ENCODE assay signal across 8 cellular contexts in genomic region chr20:37346526-37347346, GRCh38. TPM values are rescaled to one million over a fixed set of nuclear protein-coding genes. Genes with fewer than 3 reads are reported as not detected.
DNase-seq lines count a peak whose midpoint lies in the region; ATAC-seq lines count a peak whose summit lies in the region.

No MANE protein-coding gene starts in this region.

- H3K79me2 ChIP-seq in GM23248 (ENCODE audit: insufficient read depth) = peaks cover 54% of the 10 kb centered on the region

- no peaks in the 10 kb centered on the region for H3K36me3 ChIP-seq in GM23248 (ENCODE audit: low read depth)

- peaks cover 24% of the 10 kb centered on the region; the same call in 1 of the 2 replicates for H3K4me1 ChIP-seq in GM23248 (ENCODE audit: insufficient read depth)

- peaks cover 20% of the 10 kb centered on the region; the same call in 1 of the 2 replicates for H3F3A ChIP-seq in GM23248 (ENCODE audit: insufficient read depth)

- no peak for ATAC-seq in activated T-helper 17 cell treated with anti-CD3 and anti-CD28 coated beads, Interleukin-2, amount 50 U/mL, for 72 hours (replicated peaks)
- ATAC-seq in stimulated activated effector memory CD8-positive, alpha-beta T cell treated with anti-CD3 and anti-CD28 coated beads, Interleukin-12 subunit alpha, Interleukin-12 subunit beta, amount 100 ng/mL, for 72 hours = no peak

- H3K4me2 ChIP-seq in GM23248 (ENCODE audit: unreplicated experiment) = peak overlapping the region; percentile 86

- H3K4me3 Mint-ChIP-seq in activated T-helper 17 cell treated with anti-CD3 and anti-CD28 coated beads, Interleukin-2, amount 50 U/mL, for 72 hours = peak overlapping the region; percentile 46
- H3K4me3 Mint-ChIP-seq in stimulated activated effector memory CD8-positive, alpha-beta T cell treated with anti-CD3 and anti-CD28 coated beads, Interleukin-12 subunit alpha, Interleukin-12 subunit beta, amount 100 ng/mL, for 72 hours = peak overlapping the region; percentile 48

- H3K27me3 Mint-ChIP-seq in activated T-helper 17 cell treated with anti-CD3 and anti-CD28 coated beads, Interleukin-2, amount 50 U/mL, for 72 hours = no peaks in the 10 kb centered on the region

- WGBS in GM23248 (ENCODE audit: low coverage in 1 of 2, low lambda C conversion rate in 2 of 2, missing lambda C conversion rate in 2 of 2), 2 experiments = 4 to 9% methylated on average over 8 to 22 of the region's 22 CpGs

- H3K27ac ChIP-seq in GM23248 = no peak overlapping the region

- H3K9me2 ChIP-seq in GM23248 (ENCODE audit: insufficient read depth) = no peaks in the 10 kb centered on the region

- H3K9me3 ChIP-seq in GM23248 (ENCODE audit: low read depth) = no peaks in the 10 kb centered on the region
- no peaks in the 10 kb centered on the region for H3K9me3 ChIP-seq in iPS-18c (ENCODE audit: control insufficient read depth, insufficient read depth, low read length)

- no peak overlapping the region for H2AFZ ChIP-seq in GM23248

- DNase-seq in GM23248 = peak; percentile 35
- DNase-seq in stimulated activated effector memory CD8-positive, alpha-beta T cell treated with anti-CD3 and anti-CD28 coated beads, Interleukin-12 subunit alpha, Interleukin-12 subunit beta, amount 100 ng/mL, for 72 hours (ENCODE audit: low spot score in 2 of 2) = no peak
- DNase-seq in KG1 (lab: John Stamatoyannopoulos, UW) = no peak
- no peak for DNase-seq in AG08395 (ENCODE audit: low spot score)
- DNase-seq in activated effector memory CD4-positive, alpha-beta T cell treated with Interleukin-2 at 50 U/mL for 16 hours = no peak
- DNase-seq in NCI-H146 (lab: John Stamatoyannopoulos, UW) = no peak

- in situ Hi-C loops in GM23248 (cut with MboI) = no loop called here

- no peaks in the 10 kb centered on the region for H4K20me1 ChIP-seq in GM23248 (ENCODE audit: insufficient read depth)

- peak overlapping the region; percentile 40 for H3K27ac Mint-ChIP-seq in activated T-helper 17 cell treated with anti-CD3 and anti-CD28 coated beads, Interleukin-2, amount 50 U/mL, for 72 hours
- peak overlapping the region; percentile 79 for H3K27ac Mint-ChIP-seq in stimulated activated effector memory CD8-positive, alpha-beta T cell treated with anti-CD3 and anti-CD28 coated beads, Interleukin-12 subunit alpha, Interleukin-12 subunit beta, amount 100 ng/mL, for 72 hours

- H3K4me3 ChIP-seq in GM23248 (peak overlapping the region; percentile 79), iPS-18c (ENCODE audit: insufficient read depth, low read depth, low read length) (peak overlapping the region; percentile 64)

- peak overlapping the region; percentile 87 for H3K9ac ChIP-seq in GM23248

- H3K9me3 Mint-ChIP-seq in activated T-helper 17 cell treated with anti-CD3 and anti-CD28 coated beads, Interleukin-2, amount 50 U/mL, for 72 hours = no peaks in the 10 kb centered on the region
- H3K9me3 Mint-ChIP-seq in stimulated activated effector memory CD8-positive, alpha-beta T cell treated with anti-CD3 and anti-CD28 coated beads, Interleukin-12 subunit alpha, Interleukin-12 subunit beta, amount 100 ng/mL, for 72 hours = no peaks in the 10 kb centered on the region

- no peaks in the 10 kb centered on the region for H3K36me3 Mint-ChIP-seq in activated T-helper 17 cell treated with anti-CD3 and anti-CD28 coated beads, Interleukin-2, amount 50 U/mL, for 72 hours (ENCODE audit: low read depth)
- peaks cover 6% of the 10 kb centered on the region for H3K36me3 Mint-ChIP-seq in stimulated activated effector memory CD8-positive, alpha-beta T cell treated with anti-CD3 and anti-CD28 coated beads, Interleukin-12 subunit alpha, Interleukin-12 subunit beta, amount 100 ng/mL, for 72 hours

- H3K4me1 Mint-ChIP-seq in activated T-helper 17 cell treated with anti-CD3 and anti-CD28 coated beads, Interleukin-2, amount 50 U/mL, for 72 hours = no peaks in the 10 kb centered on the region
- peaks cover 56% of the 10 kb centered on the region for H3K4me1 Mint-ChIP-seq in stimulated activated effector memory CD8-positive, alpha-beta T cell treated with anti-CD3 and anti-CD28 coated beads, Interleukin-12 subunit alpha, Interleukin-12 subunit beta, amount 100 ng/mL, for 72 hours

- H3K27me3 ChIP-seq in GM23248 (replicated peaks; ENCODE audit: insufficient read depth) = no peaks in the 10 kb centered on the region

RNA-seq across cellular contexts. Expression of gene SRC, which starts 0.8 kb away (rescaled TPM):
- total RNA-seq in GM23248 (2014; rRNA removed; shearing (Covaris generic)) = 28.6 and 29.8 TPM in 2 replicates
- polyA plus RNA-seq in GM23248 (2016; fragmentation: Nextera tagmentation; extraction: Ambion mirVana) = 13.9 and 17.0 TPM in 2 replicates
- total RNA-seq in activated T-helper 17 cell treated with anti-CD3 and anti-CD28 coated beads, Interleukin-2, amount 50 U/mL, for 72 hours = 1 to 10 TPM; 5.1 to 6.4 TPM

RNA-seq across cellular contexts. Expression of gene MANBAL, which starts 57.3 kb away (rescaled TPM):
- total RNA-seq in GM23248 (2014; rRNA removed; shearing (Covaris generic)) = 23.6 and 24.8 TPM in 2 replicates
- polyA plus RNA-seq in GM23248 (2016; fragmentation: Nextera tagmentation; extraction: Ambion mirVana) = 96.3 and 105 TPM in 2 replicates
- total RNA-seq in activated T-helper 17 cell treated with anti-CD3 and anti-CD28 coated beads, Interleukin-2, amount 50 U/mL, for 72 hours = 10 to 100 TPM; 10.5 to 14.0 TPM
